ENCODE assay signal across 25 cellular contexts in the genomic region with DNA sequence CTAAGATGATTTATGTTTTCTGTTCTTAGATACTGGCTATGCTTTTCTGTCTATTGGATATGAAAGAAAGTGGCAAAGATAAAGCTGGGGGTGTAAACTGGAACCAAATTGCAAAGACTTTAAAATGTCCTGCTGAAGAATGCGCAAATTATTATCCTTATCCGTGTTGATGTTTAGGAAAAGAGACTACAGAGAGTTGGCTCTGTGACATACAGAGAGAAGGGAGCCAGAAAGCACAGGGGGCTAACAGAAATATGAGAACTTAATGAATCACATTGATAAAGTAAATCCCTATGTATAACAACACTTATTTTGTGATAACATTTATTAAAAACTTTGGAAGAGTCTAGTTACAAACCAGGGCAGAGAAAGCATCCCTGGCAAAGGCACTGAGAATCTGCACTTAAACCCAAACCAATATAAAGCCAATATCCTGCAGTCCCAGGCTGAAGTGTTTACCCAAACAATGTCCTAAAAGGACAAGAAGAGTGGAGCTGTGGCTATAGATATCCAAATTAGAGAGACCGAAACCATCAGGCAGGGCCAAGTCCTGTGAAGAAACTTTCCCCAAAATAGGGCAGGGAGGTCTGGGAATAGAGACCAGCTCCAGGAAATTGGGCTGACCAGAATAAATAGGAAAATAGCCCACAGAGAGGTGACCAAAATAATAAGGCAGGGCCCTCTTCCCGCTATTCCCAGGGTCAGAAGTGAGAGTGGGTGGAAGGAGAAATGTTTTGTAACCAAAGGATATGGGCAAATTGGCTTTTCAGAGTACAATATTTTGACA. TPM values are rescaled to one million over a fixed set of nuclear protein-coding genes. Genes with fewer than 3 reads are reported as not detected.
"Had no signal": no experiment of that assay in that cellular context is flagged by ENCODE, and none has a peak within 500 bp of the region (broad histone marks: within the 10 kb centered on the region; RNA-seq: fewer than 3 reads in every experiment).

No MANE protein-coding gene starts in this region.

- H3K9me3 Mint-ChIP-seq: brain; natural killer cell; stimulated activated naive CD8-positive, alpha-beta T cell treated with anti-CD3 and anti-CD28 coated beads, Interleukin-15, amount 100 ng/mL, for 72 hours had no signal

- H3K4me3 Mint-ChIP-seq: activated CD4-positive, alpha-beta T cell treated with anti-CD3 and anti-CD28 coated beads, Interleukin-2, amount 10 ng/mL, durations not matched to agents 7 days and 5 days; activated CD8-positive, alpha-beta memory T cell treated with anti-CD3 and anti-CD28 coated beads, Interleukin-2, amount 10 ng/mL, durations not matched to agents 7 days and 5 days; activated CD8-positive, alpha-beta T cell treated with anti-CD3 and anti-CD28 coated beads for 36 hours; activated naive CD4-positive, alpha-beta T cell treated with anti-CD3 and anti-CD28 coated beads, Interleukin-2, amount 10 ng/mL, durations not matched to agents 7 days and 5 days; brain; natural killer cell; stimulated activated naive CD8-positive, alpha-beta T cell treated with anti-CD3 and anti-CD28 coated beads, Interleukin-15, amount 100 ng/mL, for 72 hours; T-helper 1 cell treated with Interleukin-12 subunit alpha and Interleukin-12 subunit beta and Interleukin-4 antibody, amounts not matched to agents 30 μg/mL and 1 μg/mL, for 36 hours had no signal

- H3K9me3 ChIP-seq: prostate gland, transverse colon, uterus had no signal

- H3K4me1 Mint-ChIP-seq: brain had no signal

- H3K27ac ChIP-seq: prostate gland, transverse colon, uterus had no signal

- ATAC-seq: activated CD8-positive, alpha-beta memory T cell treated with anti-CD3 and anti-CD28 coated beads, Interleukin-2, amount 10 ng/mL, durations not matched to agents 7 days and 5 days; activated CD8-positive, alpha-beta T cell treated with anti-CD3 and anti-CD28 coated beads for 36 hours; esophagus mucosa; left colon; natural killer cell; stimulated activated naive CD8-positive, alpha-beta T cell treated with anti-CD3 and anti-CD28 coated beads, Interleukin-15, amount 100 ng/mL, for 72 hours had no signal

- H3K27me3 Mint-ChIP-seq: activated CD4-positive, alpha-beta T cell treated with anti-CD3 and anti-CD28 coated beads, Interleukin-2, amount 10 ng/mL, durations not matched to agents 7 days and 5 days; activated CD8-positive, alpha-beta memory T cell treated with anti-CD3 and anti-CD28 coated beads, Interleukin-2, amount 10 ng/mL, durations not matched to agents 7 days and 5 days; activated CD8-positive, alpha-beta T cell treated with anti-CD3 and anti-CD28 coated beads for 36 hours; activated naive CD4-positive, alpha-beta T cell treated with anti-CD3 and anti-CD28 coated beads, Interleukin-2, amount 10 ng/mL, durations not matched to agents 7 days and 5 days; stimulated activated naive CD8-positive, alpha-beta T cell treated with anti-CD3 and anti-CD28 coated beads, Interleukin-15, amount 100 ng/mL, for 72 hours had no signal

- H3K27me3 ChIP-seq: transverse colon, uterus had no signal

- H3K4me1 ChIP-seq: prostate gland, transverse colon, uterus had no signal

- H3K36me3 Mint-ChIP-seq: brain, natural killer cell had no signal

- H3K36me3 ChIP-seq: prostate gland, transverse colon, uterus had no signal

- H3K27ac Mint-ChIP-seq: activated CD4-positive, alpha-beta T cell treated with anti-CD3 and anti-CD28 coated beads, Interleukin-2, amount 10 ng/mL, durations not matched to agents 7 days and 5 days; activated CD8-positive, alpha-beta memory T cell treated with anti-CD3 and anti-CD28 coated beads, Interleukin-2, amount 10 ng/mL, durations not matched to agents 7 days and 5 days; activated CD8-positive, alpha-beta T cell treated with anti-CD3 and anti-CD28 coated beads for 36 hours; activated naive CD4-positive, alpha-beta T cell treated with anti-CD3 and anti-CD28 coated beads, Interleukin-2, amount 10 ng/mL, durations not matched to agents 7 days and 5 days; brain; natural killer cell; stimulated activated naive CD8-positive, alpha-beta T cell treated with anti-CD3 and anti-CD28 coated beads, Interleukin-15, amount 100 ng/mL, for 72 hours; T-helper 1 cell treated with Interleukin-12 subunit alpha and Interleukin-12 subunit beta and Interleukin-4 antibody, amounts not matched to agents 30 μg/mL and 1 μg/mL, for 36 hours had no signal

- H3K4me3 ChIP-seq: lung, prostate gland, transverse colon, uterus had no signal

- DNase-seq: activated CD4-positive, alpha-beta T cell treated with anti-CD3 and anti-CD28 coated beads, Interleukin-2, amount 10 ng/mL, durations not matched to agents 7 days and 5 days; activated CD4-positive, CD25-positive, alpha-beta regulatory T cell treated with anti-CD3 and anti-CD28 coated beads, Interleukin-2, amount 50 U/mL, for 72 hours; activated CD8-positive, alpha-beta memory T cell treated with anti-CD3 and anti-CD28 coated beads, Interleukin-2, amount 10 ng/mL, durations not matched to agents 7 days and 5 days; activated CD8-positive, alpha-beta T cell treated with anti-CD3 and anti-CD28 coated beads for 36 hours; activated effector memory CD4-positive, alpha-beta T cell treated with anti-CD3 and anti-CD28 coated beads, Interleukin-2, amount 50 U/mL, for 16 hours; activated naive CD4-positive, alpha-beta T cell treated with anti-CD3 and anti-CD28 coated beads, Interleukin-2, amount 10 ng/mL, durations not matched to agents 7 days and 5 days; activated T-cell treated with anti-CD3 and anti-CD28 coated beads for 4 hours; caudate nucleus; effector memory CD4-positive, alpha-beta T cell; hypothalamus; left colon; natural killer cell; stimulated activated CD4-positive, alpha-beta T cell treated with anti-CD3 and anti-CD28 coated beads, Interleukin-12 subunit alpha, Interleukin-12 subunit beta, amount 100 ng/mL, for 4 hours; stimulated activated CD4-positive, alpha-beta T cell treated with anti-CD3 and anti-CD28 coated beads, Interleukin-4, amount 100 ng/mL, for 4 hours; stimulated activated naive CD8-positive, alpha-beta T cell treated with anti-CD3 and anti-CD28 coated beads, Interleukin-15, amount 100 ng/mL, for 72 hours; transverse colon; uterus had no signal

RNA-seq across cellular contexts. Expression of a gene that starts 45.0 kb away (rescaled TPM):
- total RNA-seq: dermis microvascular lymphatic vessel endothelial cell, endothelial cell of umbilical vein, osteocyte had no signal
